In the genomic region with DNA sequence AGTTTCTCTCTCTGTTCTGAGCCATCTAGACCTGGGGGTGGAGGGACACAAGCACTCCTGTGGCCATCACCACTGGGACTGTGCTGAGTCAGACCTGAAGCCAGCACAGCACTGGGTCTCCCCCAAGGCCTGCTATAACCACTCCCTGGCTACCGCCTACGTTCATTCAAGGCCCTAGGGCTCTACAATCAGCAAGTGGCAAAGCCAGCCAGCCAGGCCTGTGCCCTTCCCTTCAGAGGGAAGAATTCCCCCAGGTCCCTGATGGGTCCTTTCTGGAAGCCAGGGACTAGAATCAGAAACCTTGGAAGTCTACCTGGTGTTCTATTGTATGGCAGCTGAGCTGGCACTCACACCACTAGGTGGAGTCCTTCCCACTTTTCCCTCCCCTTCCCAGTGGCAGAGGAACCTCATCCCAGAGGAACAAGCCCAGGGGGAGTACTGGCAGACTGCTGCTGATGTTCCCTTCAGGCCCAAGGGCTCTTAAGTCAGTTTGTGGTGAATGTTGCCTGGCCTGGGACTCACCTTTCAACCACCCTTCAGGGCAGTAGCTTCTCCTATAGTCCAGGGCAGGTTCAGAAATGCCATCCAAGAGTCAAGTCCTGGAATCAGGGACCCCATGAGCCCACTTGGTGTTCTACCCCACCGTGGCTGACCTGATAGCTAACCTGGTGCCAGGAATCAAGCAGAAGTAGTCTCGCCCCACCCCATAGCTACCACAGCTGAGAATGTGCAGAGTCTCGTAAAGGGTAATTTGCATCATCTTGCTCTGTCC, we compare ENCODE assay signal across 9 cellular contexts. TPM values are rescaled to one million over a fixed set of nuclear protein-coding genes. Genes with fewer than 3 reads are reported as not detected.
DNase-seq lines count a peak whose midpoint lies in the region; ATAC-seq and TF ChIP-seq lines count a peak whose summit lies in the region.
"Had no signal": no experiment of that assay in that cellular context is flagged by ENCODE, and none has a peak within 500 bp of the region (broad histone marks: within the 10 kb centered on the region; RNA-seq: fewer than 3 reads in every experiment).

No MANE protein-coding gene starts in this region.

- H3K4me3 ChIP-seq in esophagus squamous epithelium = no peak overlapping the region
- H3K4me3 ChIP-seq in smooth muscle cell = no peak overlapping the region
- H3K4me3 ChIP-seq in sigmoid colon = no peak overlapping the region

- H3K4me2 ChIP-seq in smooth muscle cell = no peak overlapping the region

- H3K36me3 ChIP-seq in esophagus squamous epithelium = no peaks in the 10 kb centered on the region
- no peaks in the 10 kb centered on the region for H3K36me3 ChIP-seq in smooth muscle cell (ENCODE audit: low read depth)
- no peaks in the 10 kb centered on the region for H3K36me3 ChIP-seq in sigmoid colon

- peak in 4 of 6 experiments; percentile 10 to 56 (median 28) for TF ChIP-seq CTCF in esophagus squamous epithelium (IDR thresholded peaks at IDR 0.05)
- TF ChIP-seq CTCF in smooth muscle cell (IDR thresholded peaks at IDR 0.05; ENCODE audit: borderline replicate concordance, insufficient read depth, poor library complexity, severe bottlenecking) = peak; percentile 58
- no peak for TF ChIP-seq CTCF in sigmoid colon (IDR thresholded peaks at IDR 0.05)

- no peak overlapping the region for H3K4me3 Mint-ChIP-seq in activated CD4-positive, alpha-beta T cell treated with anti-CD3 and anti-CD28 coated beads for 36 hours
- H3K4me3 Mint-ChIP-seq: activated naive CD8-positive, alpha-beta T cell had no signal

- H3K27me3 Mint-ChIP-seq in activated CD4-positive, alpha-beta T cell treated with anti-CD3 and anti-CD28 coated beads for 36 hours = no peaks in the 10 kb centered on the region
- H3K27me3 Mint-ChIP-seq: activated naive CD8-positive, alpha-beta T cell had no signal

- peaks cover 12% of the 10 kb centered on the region for H3K36me3 Mint-ChIP-seq in activated CD4-positive, alpha-beta T cell treated with anti-CD3 and anti-CD28 coated beads for 36 hours (ENCODE audit: low read depth)

- H3K9ac ChIP-seq in smooth muscle cell (ENCODE audit: low read depth) = no peak overlapping the region

- POLR2A ChIA-PET in activated CD4-positive, alpha-beta T cell treated with anti-CD3 and anti-CD28 coated beads for 36 hours (lab: Charles Lee) = no interaction called here

- DNase-seq in activated CD4-positive, alpha-beta T cell treated with anti-CD3 and anti-CD28 coated beads for 36 hours = peak; percentile 61
- no peak for DNase-seq in activated CD4-positive, alpha-beta T cell treated with anti-CD3 and anti-CD28 coated beads, Interleukin-2, amount 50 U/mL, for 4 hours
- DNase-seq in NCI-H2029 treated with DMSO at 0.1 percent for 48 hours (lab: John Stamatoyannopoulos, UW) (peak; percentile 36), esophagus squamous epithelium (lab: John Stamatoyannopoulos, UW) (no peak), smooth muscle cell (lab: John Stamatoyannopoulos, UW; ENCODE audit: unreplicated experiment) (no peak), sigmoid colon (no peak), SIG-M5 treated with dmso at 0.1 percent for 504 hours (lab: John Stamatoyannopoulos, UW; ENCODE audit: unreplicated experiment) (no peak)

- CTCF ChIA-PET in activated CD4-positive, alpha-beta T cell treated with anti-CD3 and anti-CD28 coated beads for 36 hours (lab: Charles Lee) = interaction anchor here (0.7 to 1.2 kb wide), 3 partner anchors 13 to 1203 kb away, joined by 3 to 6 read pairs (median 4); no protein-coding TSS in a partner anchor

- H3K27me3 ChIP-seq in esophagus squamous epithelium = no peaks in the 10 kb centered on the region
- H3K27me3 ChIP-seq in smooth muscle cell (ENCODE audit: low read depth) = no peaks in the 10 kb centered on the region
- H3K27me3 ChIP-seq in sigmoid colon = no peaks in the 10 kb centered on the region

- 71 to 74% methylated on average over 3 to 5 of the region's 5 CpGs for WGBS in esophagus squamous epithelium, 2 donors
- WGBS in smooth muscle cell (ENCODE audit: low lambda C conversion rate) = 79% methylated on average over 5 of the region's 5 CpGs
- 78 to 88% methylated on average over 5 of the region's 5 CpGs for WGBS in sigmoid colon, 2 donors

- H3K4me1 ChIP-seq in esophagus squamous epithelium (peaks cover 11 to 41% (median 11%) of the 10 kb centered on the region in 3 donors), smooth muscle cell (ENCODE audit: low read depth) (peaks cover 5% of the 10 kb centered on the region), sigmoid colon (peaks cover 0 to 37% (median 19%) of the 10 kb centered on the region in 4 donors)

- peak; percentile 84 for ATAC-seq in activated CD4-positive, alpha-beta T cell treated with anti-CD3 and anti-CD28 coated beads for 36 hours
- ATAC-seq in GM21515 (IDR thresholded peaks at IDR 0.05; ENCODE audit: unreplicated experiment) = peak; percentile 75

- TF ChIP-seq EP300 in sigmoid colon (IDR thresholded peaks at IDR 0.05) = no peak

- H3K9me3 ChIP-seq in esophagus squamous epithelium = no peaks in the 10 kb centered on the region
- H3K9me3 ChIP-seq in smooth muscle cell (replicated peaks; ENCODE audit: low read depth) = no peaks in the 10 kb centered on the region
- H3K9me3 ChIP-seq in sigmoid colon = no peaks in the 10 kb centered on the region

- no peaks in the 10 kb centered on the region for H4K20me1 ChIP-seq in smooth muscle cell (ENCODE audit: low read depth)

- H2AFZ ChIP-seq in smooth muscle cell (ENCODE audit: low read depth) = no peak overlapping the region

- intact Hi-C loops in activated CD4-positive, alpha-beta T cell treated with anti-CD3 and anti-CD28 coated beads for 36 hours (cut with DNase I, micrococcal nuclease) = no loop called here
- intact Hi-C loops in esophagus squamous epithelium (cut with DNase I) (no loop called here), sigmoid colon (cut with DNase I) (no loop called here)

- H3F3A ChIP-seq in smooth muscle cell (ENCODE audit: low read depth) = no peaks in the 10 kb centered on the region

- TF ChIP-seq POLR2A in esophagus squamous epithelium (IDR thresholded peaks at IDR 0.05) = no peak
- TF ChIP-seq POLR2A in sigmoid colon (IDR thresholded peaks at IDR 0.05) = no peak

- no peaks in the 10 kb centered on the region for H3K79me2 ChIP-seq in smooth muscle cell (ENCODE audit: low read depth)

- H3K27ac ChIP-seq in esophagus squamous epithelium (peak overlapping the region in 1 of 4 donors; percentile 44), smooth muscle cell (ENCODE audit: low read depth) (no peak overlapping the region), sigmoid colon (no peak overlapping the region)

- no peak overlapping the region for H3K27ac Mint-ChIP-seq in activated CD4-positive, alpha-beta T cell treated with anti-CD3 and anti-CD28 coated beads for 36 hours
- H3K27ac Mint-ChIP-seq: activated naive CD8-positive, alpha-beta T cell had no signal

- H3K4me1 Mint-ChIP-seq in activated CD4-positive, alpha-beta T cell treated with anti-CD3 and anti-CD28 coated beads for 36 hours = peaks cover 35% of the 10 kb centered on the region

- no peaks in the 10 kb centered on the region for H3K9me3 Mint-ChIP-seq in activated CD4-positive, alpha-beta T cell treated with anti-CD3 and anti-CD28 coated beads for 36 hours (ENCODE audit: low read depth)

RNA-seq across cellular contexts. Expression of gene JMY, which starts 20.0 kb away (rescaled TPM):
- 1 to 10 TPM; 7.3 to 7.4 TPM for total RNA-seq in activated CD4-positive, alpha-beta T cell treated with anti-CD3 and anti-CD28 coated beads for 36 hours
- total RNA-seq in esophagus squamous epithelium (10 to 100 TPM in 1 of 4 donors, 1 to 10 TPM in 3; 5.8 to 15.8 (median 8.9) TPM), smooth muscle cell (5.0 and 5.9 TPM in 2 replicates), sigmoid colon (10 to 100 TPM; 33.2 to 58.7 (median 39.2) TPM)
- polyA plus RNA-seq in smooth muscle cell (0.55 and 1.7 TPM in 2 replicates), sigmoid colon (1 to 10 TPM; 1.4 to 3.8 (median 1.8) TPM)

Comparison
In these comparisons a context has a peak if more than half of its experiments do, and no peak if none do; other contexts are left out.
1. DNase-seq: peak in activated CD4-positive, alpha-beta T cell treated with anti-CD3 and anti-CD28 coated beads for 36 hours (single experiment) and NCI-H2029 treated with DMSO at 0.1 percent for 48 hours (single experiment); none in activated CD4-positive, alpha-beta T cell treated with anti-CD3 and anti-CD28 coated beads, Interleukin-2, amount 50 U/mL, for 4 hours (0 of 2), esophagus squamous epithelium (single experiment), smooth muscle cell (single experiment), sigmoid colon (single experiment) and SIG-M5 treated with dmso at 0.1 percent for 504 hours (single experiment).
2. CTCF ChIP-seq: peak in esophagus squamous epithelium (4 of 6) and smooth muscle cell (single experiment); none in sigmoid colon (0 of 4).